8 cellular contexts compared by ENCODE assay signal in the genomic region with DNA sequence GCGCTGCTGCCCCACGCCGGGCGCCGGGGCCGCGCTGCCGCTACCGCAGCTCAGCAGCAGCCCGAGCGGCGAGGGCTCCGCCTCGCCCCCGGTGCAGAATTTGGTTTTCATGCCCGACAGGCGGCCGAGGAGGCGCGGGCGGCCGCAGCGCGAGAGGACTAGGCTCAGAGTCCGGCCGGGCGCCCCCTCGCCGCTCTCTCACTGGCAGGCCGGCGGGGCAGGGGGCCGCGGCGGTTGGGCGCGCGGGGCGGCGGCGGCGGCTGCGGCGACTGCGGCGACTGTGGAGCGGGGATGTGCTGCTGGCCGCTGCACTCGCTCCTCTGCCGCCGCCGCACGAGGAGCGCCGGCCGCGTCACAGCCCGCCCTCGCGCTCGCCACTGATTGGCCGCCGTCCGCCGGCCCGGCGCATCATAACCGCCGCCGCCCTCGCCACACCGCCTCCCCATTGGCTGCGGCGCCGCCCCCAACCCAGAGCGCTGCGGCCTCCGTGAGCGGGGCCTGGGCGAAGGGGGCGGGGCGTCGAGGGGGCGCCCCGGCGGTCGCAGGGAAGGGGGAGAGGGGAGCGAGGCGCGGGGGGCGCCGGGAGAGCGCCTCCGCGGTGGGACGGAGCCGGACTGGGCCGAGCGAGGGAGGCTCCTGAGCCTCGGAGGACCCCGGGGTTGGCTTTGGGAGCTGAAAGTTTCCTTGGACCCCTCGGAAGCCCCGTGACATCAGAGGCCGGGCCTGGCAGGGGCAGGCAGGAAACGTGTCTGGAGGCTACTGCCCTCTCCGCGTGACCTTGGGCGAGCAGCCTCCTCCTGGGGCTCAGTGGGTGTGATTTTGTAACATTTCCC.
A peak's percentile ranks its signal among the peaks of the same experiment; 100 is the strongest.
DNase-seq lines count a peak whose midpoint lies in the region; ATAC-seq and TF ChIP-seq lines count a peak whose summit lies in the region.

A gene (minus strand): TSS at position 322 of the 833 bp plus-strand sequence. CDS start 211 bp downstream, at position 111.

- peak; percentile 87 for ATAC-seq in GM18909 (IDR thresholded peaks at IDR 0.05; ENCODE audit: poor library complexity, unreplicated experiment)
- peak; percentile 72 for ATAC-seq in HG03139 (IDR thresholded peaks at IDR 0.05; ENCODE audit: unreplicated experiment)

- H3K27ac ChIP-seq in caudate nucleus (ENCODE audit: low read depth, low read length), result peak within 1 kb of the TSS; percentile 96

- DNase-seq in AG09309 (ENCODE audit: low read depth) (no peak), NCI-H2227 treated with DMSO at 0.1 percent for 48 hours (lab: John Stamatoyannopoulos, UW) (peak; percentile 92), caudate nucleus (lab: John Stamatoyannopoulos, UW) (peak in 60 of 61 donors; percentile 57 to 96 (median 90)), iris pigment epithelial cell (ENCODE audit: low read depth) (peak; percentile 88)
- peak; percentile 54 for DNase-seq in activated CD4-positive, CD25-positive, alpha-beta regulatory T cell treated with anti-CD3 and anti-CD28 coated beads, Interleukin-2, amount 50 U/mL, for 16 hours (ENCODE audit: low read depth, low spot score)
- DNase-seq in stimulated activated CD4-positive, alpha-beta T cell treated with anti-CD3 and anti-CD28 coated beads, Interleukin-12 subunit alpha, Interleukin-12 subunit beta, amount 100 ng/mL, for 24 hours (ENCODE audit: low read depth in 2 of 2), result peak; percentile 69 to 85

- H3K4me3 ChIP-seq in AG09309 (ENCODE audit: control insufficient read depth, low read depth, low read length), result peak within 1 kb of the TSS; percentile 52

- TF ChIP-seq CTCF in AG09309 (IDR thresholded peaks at IDR 0.05; ENCODE audit: control insufficient read depth, insufficient read depth, low read depth, low read length, missing control alignments), result no peak
